ENCODE assay signal across 16 cellular contexts in genomic region chr17:19874256-19874655, GRCh38.
"Had no signal": no experiment of that assay in that cellular context is flagged by ENCODE, and none has a peak within 500 bp of the region (broad histone marks: within the 10 kb centered on the region; RNA-seq: fewer than 3 reads in every experiment).

No MANE protein-coding gene starts in this region.

- H3K36me3 ChIP-seq: heart right ventricle, left lung, lower lobe of right lung, ovary, right atrium auricular region, sigmoid colon had no signal

- H3K4me3 Mint-ChIP-seq: memory B cell had no signal

- H3K9me3 Mint-ChIP-seq: memory B cell, neural crest cell had no signal

- H3K27me3 ChIP-seq: left lung, ovary, right atrium auricular region, sigmoid colon had no signal

- H3K9me3 ChIP-seq: heart right ventricle, left lung, lower lobe of right lung, ovary, right atrium auricular region, sigmoid colon had no signal

- H3K4me1 ChIP-seq: right atrium auricular region, sigmoid colon had no signal

- H3K27ac Mint-ChIP-seq: memory B cell had no signal

- H3K4me3 ChIP-seq: heart right ventricle, left lung, lower lobe of right lung, ovary, right atrium auricular region, sigmoid colon, skin epidermis had no signal

- H3K4me1 Mint-ChIP-seq: neural crest cell had no signal

- H3K36me3 Mint-ChIP-seq: memory B cell had no signal

- ATAC-seq: esophagus mucosa, heart right ventricle, left lung, lower lobe of right lung had no signal

- H3K27ac ChIP-seq: heart right ventricle, left lung, lower lobe of right lung, ovary, right atrium auricular region, sigmoid colon, skin epidermis had no signal

- DNase-seq: dermis blood vessel endothelial cell; heart right ventricle; islet precursor cell; left lung; lower lobe of right lung; midbrain; nucleus accumbens; ovary; sigmoid colon; stimulated activated naive CD4-positive, alpha-beta T cell treated with Interleukin-2 at 50 U/mL for 16 hours; trophoblast cell had no signal
